ENCODE assay signal across 34 cellular contexts in genomic region chr7:83937930-83938329, GRCh38.
"Had no signal": no experiment of that assay in that cellular context is flagged by ENCODE, and none has a peak within 500 bp of the region (broad histone marks: within the 10 kb centered on the region; RNA-seq: fewer than 3 reads in every experiment).

No MANE protein-coding gene starts in this region.

- H3K27me3 ChIP-seq: ascending aorta, cardiac muscle cell, MG63 had no signal

- H3K27me3 Mint-ChIP-seq: activated CD4-positive, alpha-beta T cell treated with anti-CD3 and anti-CD28 coated beads, Interleukin-2, amount 10 ng/mL, durations not matched to agents 24 days and 14 days; activated T-cell treated with anti-CD3 and anti-CD28 coated beads, Interleukin-2, amount 50 U/mL, for 24 hours; central memory CD8-positive, alpha-beta T cell had no signal

- H3K36me3 Mint-ChIP-seq: activated naive CD4-positive, alpha-beta T cell treated with anti-CD3 and anti-CD28 coated beads, Interleukin-2, amount 50 U/mL, for 24 hours; activated naive CD8-positive, alpha-beta T cell treated with anti-CD3 and anti-CD28 coated beads, Interleukin-2, amount 10 ng/mL, durations not matched to agents 7 days and 5 days had no signal

- H3K27ac ChIP-seq: ascending aorta, cardiac muscle cell, RWPE1, WERI-Rb-1 had no signal

- H3K4me1 Mint-ChIP-seq: activated CD4-positive, alpha-beta T cell treated with anti-CD3 and anti-CD28 coated beads, Interleukin-2, amount 10 ng/mL, durations not matched to agents 24 days and 14 days; central memory CD8-positive, alpha-beta T cell had no signal

- H3K36me3 ChIP-seq: ascending aorta, cardiac muscle cell, MG63, WERI-Rb-1 had no signal

- H3K27ac Mint-ChIP-seq: activated CD4-positive, alpha-beta T cell treated with anti-CD3 and anti-CD28 coated beads, Interleukin-2, amount 10 ng/mL, durations not matched to agents 24 days and 14 days; activated CD8-positive, alpha-beta T cell treated with anti-CD3 and anti-CD28 coated beads, Interleukin-2, amount 10 ng/mL, durations not matched to agents 7 days and 5 days; activated naive CD4-positive, alpha-beta T cell treated with anti-CD3 and anti-CD28 coated beads, Interleukin-2, amount 50 U/mL, for 24 hours; activated naive CD8-positive, alpha-beta T cell treated with anti-CD3 and anti-CD28 coated beads, Interleukin-2, amount 10 ng/mL, durations not matched to agents 7 days and 5 days; activated T-cell treated with anti-CD3 and anti-CD28 coated beads, Interleukin-2, amount 50 U/mL, for 24 hours; activated T-helper 2 cell treated with anti-CD3 and anti-CD28 coated beads, Interferon-gamma antibody, Interleukin-2, Interleukin-4, amounts not matched to agents 10 μg/mL and 5 μg/mL and 100 μg/mL, durations not matched to agents 14 hours and 24 hours and 36 hours had no signal

- H3K4me3 ChIP-seq: ascending aorta, cardiac muscle cell, MG63 had no signal

- ATAC-seq: activated CD8-positive, alpha-beta T cell treated with anti-CD3 and anti-CD28 coated beads, Interleukin-2, amount 10 ng/mL, durations not matched to agents 7 days and 5 days; PC-3 had no signal

- H3K4me3 Mint-ChIP-seq: activated CD4-positive, alpha-beta T cell treated with anti-CD3 and anti-CD28 coated beads, Interleukin-2, amount 10 ng/mL, durations not matched to agents 24 days and 14 days; activated CD8-positive, alpha-beta T cell treated with anti-CD3 and anti-CD28 coated beads, Interleukin-2, amount 10 ng/mL, durations not matched to agents 7 days and 5 days; activated naive CD4-positive, alpha-beta T cell treated with anti-CD3 and anti-CD28 coated beads, Interleukin-2, amount 50 U/mL, for 24 hours; activated naive CD8-positive, alpha-beta T cell treated with anti-CD3 and anti-CD28 coated beads, Interleukin-2, amount 10 ng/mL, durations not matched to agents 7 days and 5 days; activated T-cell treated with anti-CD3 and anti-CD28 coated beads, Interleukin-2, amount 50 U/mL, for 24 hours; central memory CD8-positive, alpha-beta T cell had no signal

- H3K9me3 ChIP-seq: ascending aorta, MG63 had no signal

- H3K9me3 Mint-ChIP-seq: activated CD4-positive, alpha-beta T cell treated with anti-CD3 and anti-CD28 coated beads, Interleukin-2, amount 10 ng/mL, durations not matched to agents 24 days and 14 days; activated naive CD4-positive, alpha-beta T cell treated with anti-CD3 and anti-CD28 coated beads, Interleukin-2, amount 50 U/mL, for 24 hours; activated naive CD8-positive, alpha-beta T cell treated with anti-CD3 and anti-CD28 coated beads, Interleukin-2, amount 10 ng/mL, durations not matched to agents 7 days and 5 days; activated T-cell treated with anti-CD3 and anti-CD28 coated beads, Interleukin-2, amount 50 U/mL, for 24 hours; activated T-helper 2 cell treated with anti-CD3 and anti-CD28 coated beads, Interferon-gamma antibody, Interleukin-2, Interleukin-4, amounts not matched to agents 10 μg/mL and 5 μg/mL and 100 μg/mL, durations not matched to agents 14 hours and 24 hours and 36 hours had no signal

- DNase-seq: activated CD4-positive, alpha-beta T cell treated with anti-CD3 and anti-CD28 coated beads, Interleukin-2, amount 10 ng/mL, durations not matched to agents 24 days and 14 days; activated CD4-positive, alpha-beta T cell treated with anti-CD3 and anti-CD28 coated beads, Interleukin-2, amount 50 U/mL, for 4 hours; activated CD8-positive, alpha-beta T cell treated with anti-CD3 and anti-CD28 coated beads, Interleukin-2, amount 10 ng/mL, durations not matched to agents 7 days and 5 days; activated gamma-delta T cell; activated naive CD4-positive, alpha-beta T cell treated with Interleukin-2 at 50 U/mL for 16 hours; activated naive CD8-positive, alpha-beta T cell treated with anti-CD3 and anti-CD28 coated beads, Interleukin-2, amount 10 ng/mL, durations not matched to agents 7 days and 5 days; activated T-cell treated with anti-CD3 and anti-CD28 coated beads, Interleukin-2, amount 50 U/mL, for 24 hours; amygdala; Kasumi-1; KG1; MG63; NCI-H1048; NCI-H1436 treated with DMSO at 0.1 percent for 48 hours; NCI-H1694 treated with DMSO at 0.1 percent for 48 hours; NCI-H2029; NCI-H2171 treated with DMSO at 0.1 percent for 48 hours; NCI-H2227 treated with DMSO at 0.1 percent for 48 hours; NCI-H446; NCI-H510A treated with DMSO at 0.1 percent for 48 hours; NCI-H526 treated with DMSO at 0.1 percent for 48 hours; NK-92 treated with Interleukin-12 subunit alpha and Interleukin-12 subunit beta, amount 100 ng/mL, for 24 hours; PC-3; Right ventricle myocardium superior; SW 1271; T-helper 1 cell; T-helper 2 cell; T-helper 9 cell; WERI-Rb-1 had no signal

- H3K4me1 ChIP-seq: ascending aorta had no signal
